Comparison of ENCODE assay signal across 8 cellular contexts in the genomic region with DNA sequence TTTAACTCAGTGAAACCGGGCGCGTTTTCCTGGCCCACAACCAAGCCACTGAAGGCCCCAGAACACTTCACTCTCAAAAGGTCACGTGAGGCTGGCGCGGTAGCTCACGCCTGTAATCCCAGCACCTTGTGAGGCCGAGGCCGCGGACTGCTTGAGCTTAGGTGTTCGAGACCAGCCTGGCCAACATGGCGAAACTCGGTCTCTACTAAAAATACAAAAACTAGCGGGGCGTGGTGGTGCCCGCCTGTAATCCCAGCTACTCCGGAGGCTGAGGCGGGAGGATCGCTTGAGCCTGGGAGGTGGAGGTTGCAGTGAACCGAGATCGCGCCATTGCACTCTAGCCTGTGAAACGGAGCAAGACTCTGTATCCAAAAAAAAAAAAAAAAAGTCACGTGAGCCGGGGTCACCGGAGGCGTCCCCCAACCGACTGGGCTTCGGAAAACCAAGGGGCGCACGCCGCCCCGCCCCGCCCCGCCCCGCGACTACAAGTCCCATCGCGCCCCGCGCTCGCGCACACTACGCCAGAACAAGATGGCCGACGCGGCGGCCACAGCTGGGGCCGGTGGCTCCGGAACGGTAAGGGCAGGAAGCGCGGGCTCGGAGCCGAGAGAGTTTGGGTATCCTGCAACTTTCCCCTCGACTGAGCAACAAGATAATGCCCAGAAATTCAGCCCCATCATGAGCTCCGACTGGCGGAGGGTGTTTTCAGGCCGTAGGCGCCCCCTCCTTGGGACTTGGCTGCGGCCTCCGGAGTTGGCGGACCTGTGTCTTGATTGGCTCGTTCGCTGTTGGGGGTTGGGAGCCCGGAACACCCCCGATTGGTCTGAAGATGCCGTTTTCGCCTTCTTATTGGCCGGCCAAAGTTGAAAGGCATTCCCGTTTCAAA. TPM values are rescaled to one million over a fixed set of nuclear protein-coding genes. Genes with fewer than 3 reads are reported as not detected.
A peak's percentile ranks its signal among the peaks of the same experiment; 100 is the strongest.
DNase-seq lines count a peak whose midpoint lies in the region; ATAC-seq and TF ChIP-seq lines count a peak whose summit lies in the region.

TAF8 (plus strand) TSS at position 514 of the 886 bp plus-strand sequence; CDS start at position 532, 18 bp downstream.

- H3K27me3 ChIP-seq in PC-3 (ENCODE audit: low read length) (no peaks in the 10 kb centered on the region), mucosa of rectum (ENCODE audit: control insufficient read depth in 2 of 2, insufficient read depth in 2 of 2, low read length in 2 of 2) (no peaks in the 10 kb centered on the region)

- CTCF ChIA-PET in PC-3 (lab: Charles Lee), result interaction anchor here (0.6 to 0.7 kb wide), 2 partner anchors 98 to 129 kb away, joined by 3 to 4 read pairs; partner anchors contain the start of genes BYSL and MED20

- intact Hi-C loops in PC-3 (cut with micrococcal nuclease), result no loop called here

- H3K4me3 ChIP-seq in Jurkat, Clone E6-1 (ENCODE audit: low read length), result peak within 1 kb of the TSS; percentile 78
- peak within 1 kb of the TSS; percentile 94 for H3K4me3 ChIP-seq in PC-3 (ENCODE audit: low read length)
- H3K4me3 ChIP-seq in epithelial cell of proximal tubule (ENCODE audit: low read depth, low read length), result peak within 1 kb of the TSS; percentile 77
- peak within 1 kb of the TSS; percentile 93 to 97 for H3K4me3 ChIP-seq in mucosa of rectum (ENCODE audit: low read length in 2 of 2)

- H3K4me1 ChIP-seq in PC-3 (ENCODE audit: insufficient read depth, low read length) (peaks cover 24% of the 10 kb centered on the region), mucosa of rectum (ENCODE audit: control insufficient read depth in 2 of 2, insufficient read depth in 2 of 2, low read length in 2 of 2) (peaks cover 33 to 38% of the 10 kb centered on the region in 2 donors)

- BruUV-seq in PC-3 (replicated peaks; lab: Mats Ljungman, UMichigan), result no TSS peak

- H3F3A ChIP-seq in PC-3 (ENCODE audit: low read length, unreplicated experiment), result no peaks in the 10 kb centered on the region

- POLR2A ChIA-PET in PC-3 (lab: Charles Lee; ENCODE audit: unreplicated experiment), result interaction anchor here (0.6 kb wide), 1 partner anchor 92 kb away, joined by 4 read pairs; the partner anchor contains the start of gene C6orf132

- H3K9me3 ChIP-seq in PC-3 (ENCODE audit: low read length), result no peaks in the 10 kb centered on the region
- no peaks in the 10 kb centered on the region for H3K9me3 ChIP-seq in mucosa of rectum (ENCODE audit: control insufficient read depth in 2 of 2, low read length in 2 of 2)

- peak within 1 kb of the TSS; percentile 92 for H3K4me2 ChIP-seq in PC-3 (ENCODE audit: low read length)

- peaks cover 10% of the 10 kb centered on the region; the same call in 1 of the 2 replicates for H3K79me2 ChIP-seq in PC-3 (ENCODE audit: low read length)

- peaks cover under 1% of the 10 kb centered on the region; the same call in 1 of the 2 replicates for H3K36me3 ChIP-seq in PC-3 (ENCODE audit: low read depth, low read length)
- peaks cover 4 to 10% of the 10 kb centered on the region in 2 donors for H3K36me3 ChIP-seq in mucosa of rectum (ENCODE audit: control insufficient read depth in 2 of 2, insufficient read depth in 2 of 2, low read length in 2 of 2)

- H4K20me1 ChIP-seq in PC-3 (ENCODE audit: low read length), result no peaks in the 10 kb centered on the region

- no peaks in the 10 kb centered on the region for H3K9me2 ChIP-seq in PC-3 (replicated peaks; ENCODE audit: low read length)

- peak within 1 kb of the TSS; percentile 97 for H2AFZ ChIP-seq in PC-3 (ENCODE audit: low read length)

- H3K9ac ChIP-seq in PC-3 (ENCODE audit: low read length) (peak within 1 kb of the TSS; percentile 83), mucosa of rectum (ENCODE audit: low read depth in 1 of 2, low read length in 2 of 2) (peak within 1 kb of the TSS; percentile 85 to 93)

- peak within 1 kb of the TSS; percentile 54 for H3K27ac ChIP-seq in PC-3 (ENCODE audit: low read length)
- peak within 1 kb of the TSS; percentile 91 to 93 for H3K27ac ChIP-seq in mucosa of rectum (ENCODE audit: low read depth in 2 of 2, low read length in 2 of 2)

- peak; percentile 76 for DNase-seq in DMS153 (lab: John Stamatoyannopoulos, UW)
- peak; percentile 93 for DNase-seq in Jurkat, Clone E6-1 (ENCODE audit: low read depth, low spot score)
- DNase-seq in PC-3, result peak; percentile 88
- peak; percentile 83 for DNase-seq in activated T-cell treated with anti-CD3 and anti-CD28 coated beads for 48 hours (ENCODE audit: low read depth)
- DNase-seq in epithelial cell of proximal tubule (ENCODE audit: low read depth), result peak; percentile 59
- peak; percentile 92 for DNase-seq in stimulated activated CD8-positive, alpha-beta memory T cell treated with anti-CD3 and anti-CD28 coated beads, Interleukin-4, amount 100 ng/mL, for 48 hours

- ATAC-seq in GM21619 (IDR thresholded peaks at IDR 0.05; ENCODE audit: unreplicated experiment), result peak; percentile 74
- peak; percentile 78 for ATAC-seq in PC-3

- TF ChIP-seq CTCF in PC-3 (conservative IDR thresholded peaks at IDR 0.05; ENCODE audit: low read depth, low read length) (no peak), epithelial cell of proximal tubule (conservative IDR thresholded peaks at IDR 0.05; ENCODE audit: low read depth, low read length) (no peak)

RNA-seq across cellular contexts. Expression of gene TAF8, which starts in this region (rescaled TPM):
- 25.3 TPM for polyA plus RNA-seq in Jurkat, Clone E6-1 (2012; ENCODE audit: insufficient read depth, insufficient read length)
- total RNA-seq in PC-3 (2014; rRNA removed), result 18.3 and 20.7 TPM in 2 replicates
- total RNA-seq in epithelial cell of proximal tubule, result 10.8 and 14.8 TPM in 2 replicates

Comparison
In these comparisons a context has a peak if more than half of its experiments do, and no peak if none do; other contexts are left out.
1. Peak in every context shown above with its lines: DNase-seq, ATAC-seq, H3K4me3 ChIP-seq and H3K27ac ChIP-seq.